Comparison of ENCODE assay signal across 9 cellular contexts in the genomic region with DNA sequence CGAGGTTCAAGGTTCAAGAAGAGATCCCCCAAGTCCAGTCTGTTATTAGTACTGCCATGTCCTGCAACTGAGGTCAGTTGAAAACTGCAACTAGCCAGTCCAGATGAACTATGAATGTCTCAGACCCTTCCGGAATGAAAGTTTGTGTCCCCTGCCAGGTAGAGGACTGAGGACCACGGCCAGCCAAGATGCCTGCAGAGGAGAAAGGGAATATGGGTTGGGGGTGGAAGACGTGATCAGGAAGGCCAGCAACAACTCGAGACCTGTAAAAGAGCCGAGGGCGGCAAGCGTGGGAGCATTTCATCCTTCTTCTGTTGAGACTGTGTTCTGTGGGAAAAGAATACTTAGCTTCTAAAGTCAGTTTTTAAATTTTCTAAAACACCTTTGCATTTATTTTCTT.
"Had no signal": no experiment of that assay in that cellular context is flagged by ENCODE, and none has a peak within 500 bp of the region (broad histone marks: within the 10 kb centered on the region; RNA-seq: fewer than 3 reads in every experiment).

No MANE protein-coding gene starts in this region.

- H3K4me3 ChIP-seq: GM23338, K562 had no signal

- H3K4me3 Mint-ChIP-seq: GM23338, H9 had no signal

- FAIRE-seq: H1, H54, HTR-8/SVneo, K562 had no signal

- H3K9me3 Mint-ChIP-seq: GM23338, H9 had no signal

- ATAC-seq: GM23338, K562 had no signal

- DNase-seq: H9, HCEC 1CT, IMR-90, KG1 had no signal

- H3K27ac Mint-ChIP-seq: GM23338 had no signal
